13 cellular contexts compared by ENCODE assay signal in genomic region chr4:128793859-128794667, GRCh38.
A peak's percentile ranks its signal among the peaks of the same experiment; 100 is the strongest.
DNase-seq lines count a peak whose midpoint lies in the region; ATAC-seq and TF ChIP-seq lines count a peak whose summit lies in the region.
"Had no signal": no experiment of that assay in that cellular context is flagged by ENCODE, and none has a peak within 500 bp of the region (broad histone marks: within the 10 kb centered on the region; RNA-seq: fewer than 3 reads in every experiment).

No MANE protein-coding gene starts in this region.

- DNase-seq in AG10803 (ENCODE audit: low read depth) (peak; percentile 25), OCI-M1 (lab: John Stamatoyannopoulos, UW) (peak; percentile 22), iris pigment epithelial cell (ENCODE audit: low read depth) (peak; percentile 60), posterior cingulate gyrus (no peak), EL (no peak)
- DNase-seq in activated CD4-positive, alpha-beta T cell treated with anti-CD3 and anti-CD28 coated beads for 4 hours: no peak
- DNase-seq: activated T-cell treated with anti-CD3 and anti-CD28 coated beads, Interleukin-2, amount 50 U/mL, for 1 hour; amygdala; NCI-H1092; NCI-H510A; SHP77 had no signal

- intact Hi-C loops in posterior cingulate gyrus (cut with DNase I): no loop called here

- ATAC-seq in GM21619 (IDR thresholded peaks at IDR 0.05; ENCODE audit: unreplicated experiment) (peak; percentile 53), GM18505 (IDR thresholded peaks at IDR 0.05; ENCODE audit: unreplicated experiment) (no peak)

- TF ChIP-seq POLR2A in GM18505 (IDR thresholded peaks at IDR 0.05; ENCODE audit: borderline replicate concordance, extremely low read depth, insufficient read depth, insufficient read length): no peak

- no peak for TF ChIP-seq CTCF in AG10803 (conservative IDR thresholded peaks at IDR 0.05; ENCODE audit: low read length)

- H3K4me3 ChIP-seq in AG10803 (ENCODE audit: low read length): no peak overlapping the region

Comparison
In these comparisons a context has a peak if more than half of its experiments do, and no peak if none do; other contexts are left out.
1. DNase-seq: peak in AG10803 (single experiment), OCI-M1 (single experiment) and iris pigment epithelial cell (single experiment); none in posterior cingulate gyrus (0 of 10), activated CD4-positive, alpha-beta T cell treated with anti-CD3 and anti-CD28 coated beads for 4 hours (0 of 2) and EL (single experiment).